20 cellular contexts compared by ENCODE assay signal in genomic region chr22:23452231-23453010, GRCh38.
"Had no signal": no experiment of that assay in that cellular context is flagged by ENCODE, and none has a peak within 500 bp of the region (broad histone marks: within the 10 kb centered on the region; RNA-seq: fewer than 3 reads in every experiment).

No MANE protein-coding gene starts in this region.

- H3K4me3 Mint-ChIP-seq: endodermal cell, nephron had no signal

- H3K36me3 ChIP-seq: ovary, stomach, thyroid gland had no signal

- H3K4me1 ChIP-seq: psoas muscle, stomach, thyroid gland had no signal

- H3K36me3 Mint-ChIP-seq: naive thymus-derived CD4-positive, alpha-beta T cell had no signal

- H3K4me3 ChIP-seq: ovary, psoas muscle, stomach, thyroid gland had no signal

- H3K27ac Mint-ChIP-seq: endodermal cell; naive thymus-derived CD4-positive, alpha-beta T cell had no signal

- DNase-seq: central memory CD4-positive, alpha-beta T cell; effector CD8-positive, alpha-beta T cell; endodermal cell; mesenchymal stem cell; midbrain; occipital lobe; psoas muscle; right cardiac atrium; small intestine; stimulated activated CD4-positive, alpha-beta T cell treated with anti-CD3 and anti-CD28 coated beads, Interleukin-15, amount 100 ng/mL, for 24 hours; stimulated activated CD4-positive, alpha-beta T cell treated with anti-CD3 and anti-CD28 coated beads, Interleukin-2, amount 100 ng/mL, for 48 hours; stimulated activated naive CD4-positive, alpha-beta T cell treated with Interleukin-2 at 50 U/mL for 16 hours; stomach; thyroid gland had no signal

- H3K9me3 ChIP-seq: ovary, psoas muscle, stomach, thyroid gland had no signal

- ATAC-seq: esophagus mucosa, left lobe of liver, psoas muscle had no signal

- H3K27me3 ChIP-seq: ovary, thyroid gland had no signal

- H3K27ac ChIP-seq: epithelial cell of prostate, psoas muscle, stomach, thyroid gland had no signal
